14 cellular contexts compared by ENCODE assay signal in the genomic region with DNA sequence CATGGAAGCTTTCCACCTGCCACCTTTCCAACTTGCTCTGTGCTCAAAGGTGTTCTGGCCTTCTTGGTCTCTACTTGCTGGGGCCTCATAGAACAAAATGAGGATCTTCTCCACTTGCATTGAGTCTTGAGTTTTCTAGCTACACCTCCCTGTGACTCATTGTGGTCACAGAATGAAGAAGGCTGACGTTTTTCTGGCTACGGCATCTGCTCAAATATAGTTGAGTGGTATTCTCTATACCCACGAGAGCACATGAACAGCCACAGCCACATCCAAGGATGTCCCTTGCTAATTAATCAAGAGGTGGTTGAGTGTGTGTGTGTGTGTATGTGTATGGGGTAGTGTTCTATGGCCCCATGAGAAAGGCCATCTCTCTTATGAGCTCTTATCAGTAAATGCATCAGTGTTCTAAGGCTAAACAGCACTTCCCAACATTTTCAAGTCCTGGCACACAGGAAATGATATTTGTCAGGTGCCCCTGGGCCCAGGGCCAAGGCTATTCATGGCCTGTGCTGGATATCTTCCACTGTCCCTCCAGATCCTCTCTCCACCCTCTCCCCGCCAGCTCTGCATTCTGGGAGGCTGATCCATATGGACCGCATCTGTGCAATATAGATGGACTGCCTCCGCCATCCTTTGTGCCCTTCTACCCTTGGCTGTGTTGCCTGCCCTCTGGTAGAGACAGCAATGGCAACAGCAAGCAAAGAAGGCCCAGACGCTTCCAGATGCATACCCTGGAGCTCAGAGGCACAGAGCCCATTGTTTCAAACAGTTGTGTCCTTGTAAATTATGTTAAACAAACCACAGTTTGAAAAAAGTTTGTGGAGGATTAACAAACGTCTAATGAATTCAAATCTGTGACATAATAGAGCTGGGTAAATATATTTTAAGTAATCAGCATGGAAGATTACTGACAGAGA.
A peak's percentile ranks its signal among the peaks of the same experiment; 100 is the strongest.
DNase-seq lines count a peak whose midpoint lies in the region; ATAC-seq, FAIRE-seq and TF ChIP-seq lines count a peak whose summit lies in the region.
"Had no signal": no experiment of that assay in that cellular context is flagged by ENCODE, and none has a peak within 500 bp of the region (broad histone marks: within the 10 kb centered on the region; RNA-seq: fewer than 3 reads in every experiment).

No MANE protein-coding gene starts in this region.

- no peaks in the 10 kb centered on the region for H3K36me3 Mint-ChIP-seq in activated T-cell treated with anti-CD3 and anti-CD28 coated beads, Interleukin-2, amount 50 U/mL, for 4 hours (ENCODE audit: insufficient read depth)
- no peaks in the 10 kb centered on the region for H3K36me3 Mint-ChIP-seq in stimulated activated effector memory CD8-positive, alpha-beta T cell treated with anti-CD3 and anti-CD28 coated beads, Interleukin-12 subunit alpha, Interleukin-12 subunit beta, amount 100 ng/mL, for 72 hours

- peak; percentile 40 to 59 for ATAC-seq in activated T-cell treated with anti-CD3 and anti-CD28 coated beads, Interleukin-2, amount 50 U/mL, for 4 hours
- ATAC-seq in stimulated activated effector memory CD8-positive, alpha-beta T cell treated with anti-CD3 and anti-CD28 coated beads, Interleukin-12 subunit alpha, Interleukin-12 subunit beta, amount 100 ng/mL, for 72 hours, result peak; percentile 84
- ATAC-seq: GM23338 had no signal

- no peaks in the 10 kb centered on the region for H3K27me3 Mint-ChIP-seq in activated T-cell treated with anti-CD3 and anti-CD28 coated beads, Interleukin-2, amount 50 U/mL, for 4 hours (ENCODE audit: low read depth)

- no peaks in the 10 kb centered on the region for H3K27me3 ChIP-seq in bronchial epithelial cell (ENCODE audit: control insufficient read depth, insufficient read depth, low read length)
- H3K27me3 ChIP-seq in esophagus squamous epithelium, result no peaks in the 10 kb centered on the region

- H3K4me3 ChIP-seq in bronchial epithelial cell (ENCODE audit: low read depth, low read length) (no peak overlapping the region), esophagus squamous epithelium (no peak overlapping the region)
- H3K4me3 ChIP-seq: GM23338 had no signal

- no peaks in the 10 kb centered on the region for H3K9me3 Mint-ChIP-seq in activated T-cell treated with anti-CD3 and anti-CD28 coated beads, Interleukin-2, amount 50 U/mL, for 4 hours
- no peaks in the 10 kb centered on the region for H3K9me3 Mint-ChIP-seq in stimulated activated effector memory CD8-positive, alpha-beta T cell treated with anti-CD3 and anti-CD28 coated beads, Interleukin-12 subunit alpha, Interleukin-12 subunit beta, amount 100 ng/mL, for 72 hours
- H3K9me3 Mint-ChIP-seq: neural crest cell had no signal

- TF ChIP-seq CTCF in bronchial epithelial cell (IDR thresholded peaks at IDR 0.05; ENCODE audit: insufficient read depth, low read length, severe bottlenecking) (no peak), esophagus squamous epithelium (IDR thresholded peaks at IDR 0.05) (no peak)

- H3K27ac ChIP-seq in esophagus squamous epithelium, result no peak overlapping the region

- no peak for FAIRE-seq in bronchial epithelial cell (lab: Jason Lieb, UNC)
- FAIRE-seq: GM18507 had no signal

- H3K4me3 Mint-ChIP-seq in activated T-cell treated with anti-CD3 and anti-CD28 coated beads, Interleukin-2, amount 50 U/mL, for 4 hours, result no peak overlapping the region
- no peak overlapping the region for H3K4me3 Mint-ChIP-seq in stimulated activated effector memory CD8-positive, alpha-beta T cell treated with anti-CD3 and anti-CD28 coated beads, Interleukin-12 subunit alpha, Interleukin-12 subunit beta, amount 100 ng/mL, for 72 hours
- H3K4me3 Mint-ChIP-seq: GM23338, neural crest cell had no signal

- no peak for DNase-seq in activated T-cell treated with anti-CD3 and anti-CD28 coated beads, Interleukin-2, amount 50 U/mL, for 4 hours
- DNase-seq in activated T-cell treated with anti-CD3 and anti-CD28 coated beads, Interleukin-2, amount 50 U/mL, for 1 hour, result no peak
- DNase-seq in NOMO-1 (lab: John Stamatoyannopoulos, UW; ENCODE audit: unreplicated experiment in 2 of 2), result peak; percentile 56 to 88
- peak; percentile 80 for DNase-seq in bronchial epithelial cell (ENCODE audit: low read depth)
- DNase-seq in stimulated activated effector memory CD8-positive, alpha-beta T cell treated with anti-CD3 and anti-CD28 coated beads, Interleukin-12 subunit alpha, Interleukin-12 subunit beta, amount 100 ng/mL, for 72 hours (ENCODE audit: low spot score in 2 of 2), result no peak
- no peak for DNase-seq in cerebellum (ENCODE audit: low spot score)
- DNase-seq in esophagus squamous epithelium (lab: John Stamatoyannopoulos, UW), result no peak
- DNase-seq in GM19238 (ENCODE audit: insufficient read length, low spot score), result no peak
- DNase-seq: activated CD4-positive, alpha-beta T cell treated with anti-CD3 and anti-CD28 coated beads for 1 hour; cerebellar nuclear complex; NCI-H748 treated with DMSO at 0.1 percent for 48 hours had no signal

- no peaks in the 10 kb centered on the region for H3K4me1 ChIP-seq in esophagus squamous epithelium

- H3K4me1 Mint-ChIP-seq in activated T-cell treated with anti-CD3 and anti-CD28 coated beads, Interleukin-2, amount 50 U/mL, for 4 hours (ENCODE audit: low read depth), result peaks cover 9% of the 10 kb centered on the region
- peaks cover 20% of the 10 kb centered on the region for H3K4me1 Mint-ChIP-seq in stimulated activated effector memory CD8-positive, alpha-beta T cell treated with anti-CD3 and anti-CD28 coated beads, Interleukin-12 subunit alpha, Interleukin-12 subunit beta, amount 100 ng/mL, for 72 hours
- H3K4me1 Mint-ChIP-seq: neural crest cell had no signal

- intact Hi-C loops in esophagus squamous epithelium (cut with DNase I), result no loop called here

- H3K36me3 ChIP-seq in bronchial epithelial cell (ENCODE audit: control insufficient read depth, insufficient read depth, low read length) (no peaks in the 10 kb centered on the region), esophagus squamous epithelium (no peaks in the 10 kb centered on the region)

- no peak for TF ChIP-seq POLR2A in esophagus squamous epithelium (IDR thresholded peaks at IDR 0.05)

- WGBS in esophagus squamous epithelium, 2 donors, result 61 to 73% methylated on average over 7 to 8 of the region's 8 CpGs

- H3K27ac Mint-ChIP-seq in stimulated activated effector memory CD8-positive, alpha-beta T cell treated with anti-CD3 and anti-CD28 coated beads, Interleukin-12 subunit alpha, Interleukin-12 subunit beta, amount 100 ng/mL, for 72 hours, result no peak overlapping the region
- H3K27ac Mint-ChIP-seq: GM23338 had no signal

- no peaks in the 10 kb centered on the region for H3K9me3 ChIP-seq in esophagus squamous epithelium

Comparison
In these comparisons a context has a peak if more than half of its experiments do, and no peak if none do; other contexts are left out.
1. DNase-seq: peak in NOMO-1 (2 of 2) and bronchial epithelial cell (single experiment); none in activated T-cell treated with anti-CD3 and anti-CD28 coated beads, Interleukin-2, amount 50 U/mL, for 4 hours (single experiment), activated T-cell treated with anti-CD3 and anti-CD28 coated beads, Interleukin-2, amount 50 U/mL, for 1 hour (single experiment), stimulated activated effector memory CD8-positive, alpha-beta T cell treated with anti-CD3 and anti-CD28 coated beads, Interleukin-12 subunit alpha, Interleukin-12 subunit beta, amount 100 ng/mL, for 72 hours (0 of 2), cerebellum (single experiment), esophagus squamous epithelium (single experiment) and GM19238 (single experiment).